Comparison of ENCODE assay signal across 20 cellular contexts in the genomic region with DNA sequence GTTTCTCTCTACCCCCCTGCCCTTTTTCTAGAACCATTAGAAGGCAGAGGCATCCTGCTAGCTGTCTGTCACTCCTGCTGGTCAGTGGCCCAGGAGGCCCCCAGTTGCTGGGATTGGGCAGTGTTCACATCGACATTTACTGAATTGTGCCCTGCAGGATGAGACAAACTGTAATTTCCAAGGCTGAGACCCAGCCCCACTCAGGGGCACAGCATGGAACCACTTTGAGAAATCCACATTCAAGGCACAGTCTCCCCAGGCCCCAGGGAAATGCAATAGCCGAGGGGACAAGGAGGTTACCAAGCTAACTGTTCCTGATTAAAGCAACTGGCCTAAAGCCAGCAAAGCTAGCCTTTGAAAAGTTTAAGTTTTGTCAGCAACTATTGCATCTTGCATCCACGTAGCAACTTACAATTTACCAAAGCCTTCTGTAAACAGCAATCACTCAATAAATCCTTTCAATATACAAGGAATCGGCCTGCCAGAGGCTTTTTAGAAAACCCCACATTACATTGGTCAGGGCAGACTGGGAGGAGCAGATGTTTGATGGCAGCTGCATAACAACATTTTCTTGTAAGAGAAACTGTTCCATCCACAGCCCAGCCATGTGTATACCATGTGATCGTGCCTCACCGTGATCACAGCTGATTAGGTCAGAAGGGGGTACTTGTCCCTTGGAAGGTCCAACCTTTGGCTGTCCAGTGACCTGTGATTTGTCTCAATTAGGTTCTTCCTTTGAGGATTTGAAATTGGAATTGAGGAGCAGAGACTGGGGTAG.
"Had no signal": no experiment of that assay in that cellular context is flagged by ENCODE, and none has a peak within 500 bp of the region (broad histone marks: within the 10 kb centered on the region; RNA-seq: fewer than 3 reads in every experiment).

No MANE protein-coding gene starts in this region.

- H3K9me3 ChIP-seq: sigmoid colon, spleen, thoracic aorta, upper lobe of right lung had no signal

- H3K27ac Mint-ChIP-seq: activated CD4-positive, alpha-beta memory T cell treated with anti-CD3 and anti-CD28 coated beads for 36 hours; activated naive CD4-positive, alpha-beta T cell treated with anti-CD3 and anti-CD28 coated beads for 36 hours; activated T-cell treated with anti-CD3 and anti-CD28 coated beads, Interleukin-2, amount 50 U/mL, for 72 hours; T-helper 1 cell treated with Interleukin-12 subunit alpha and Interleukin-12 subunit beta and Interleukin-4 antibody, amounts not matched to agents 30 μg/mL and 1 μg/mL, for 36 hours had no signal

- H3K36me3 ChIP-seq: cardiac muscle cell, sigmoid colon, spleen, thoracic aorta, upper lobe of right lung had no signal

- H3K4me3 Mint-ChIP-seq: activated CD4-positive, alpha-beta memory T cell treated with anti-CD3 and anti-CD28 coated beads for 36 hours; activated naive CD4-positive, alpha-beta T cell treated with anti-CD3 and anti-CD28 coated beads for 36 hours; activated T-cell treated with anti-CD3 and anti-CD28 coated beads, Interleukin-2, amount 50 U/mL, for 72 hours; T-helper 1 cell treated with Interleukin-12 subunit alpha and Interleukin-12 subunit beta and Interleukin-4 antibody, amounts not matched to agents 30 μg/mL and 1 μg/mL, for 36 hours had no signal

- DNase-seq: activated CD4-positive, alpha-beta memory T cell treated with anti-CD3 and anti-CD28 coated beads for 36 hours; activated CD4-positive, alpha-beta T cell treated with anti-CD3 and anti-CD28 coated beads for 4 hours; activated CD4-positive, CD25-positive, alpha-beta regulatory T cell; activated effector memory CD4-positive, alpha-beta T cell treated with Interleukin-2 at 50 U/mL for 16 hours; activated naive CD4-positive, alpha-beta T cell treated with anti-CD3 and anti-CD28 coated beads for 36 hours; activated T-cell treated with anti-CD3 and anti-CD28 coated beads, Interleukin-2, amount 50 U/mL, for 72 hours; cortex of kidney; foreskin melanocyte; hippocampal formation; occipital lobe; sigmoid colon; spleen; stimulated activated CD4-positive, alpha-beta T cell treated with anti-CD3 and anti-CD28 coated beads, Interleukin-4, amount 100 ng/mL, for 1 hour; stimulated activated naive CD4-positive, alpha-beta T cell treated with Interleukin-2 at 50 U/mL for 16 hours; T1000; upper lobe of right lung had no signal

- H3K4me3 ChIP-seq: cardiac muscle cell, sigmoid colon, spleen, thoracic aorta, upper lobe of right lung had no signal

- H3K9me3 Mint-ChIP-seq: activated CD4-positive, alpha-beta memory T cell treated with anti-CD3 and anti-CD28 coated beads for 36 hours; activated naive CD4-positive, alpha-beta T cell treated with anti-CD3 and anti-CD28 coated beads for 36 hours; activated T-cell treated with anti-CD3 and anti-CD28 coated beads, Interleukin-2, amount 50 U/mL, for 72 hours; T-helper 1 cell treated with Interleukin-12 subunit alpha and Interleukin-12 subunit beta and Interleukin-4 antibody, amounts not matched to agents 30 μg/mL and 1 μg/mL, for 36 hours had no signal

- ATAC-seq: activated T-cell treated with anti-CD3 and anti-CD28 coated beads, Interleukin-2, amount 50 U/mL, for 72 hours; upper lobe of right lung had no signal

- H3K27me3 ChIP-seq: cardiac muscle cell, spleen, upper lobe of right lung had no signal

- H3K27me3 Mint-ChIP-seq: activated CD4-positive, alpha-beta memory T cell treated with anti-CD3 and anti-CD28 coated beads for 36 hours had no signal

- H3K4me1 ChIP-seq: sigmoid colon, spleen, upper lobe of right lung had no signal

- H3K27ac ChIP-seq: cardiac muscle cell, epithelial cell of prostate, sigmoid colon, spleen, thoracic aorta, upper lobe of right lung had no signal

- H3K36me3 Mint-ChIP-seq: activated CD4-positive, alpha-beta memory T cell treated with anti-CD3 and anti-CD28 coated beads for 36 hours had no signal
